In genomic region chr7:39622609-39623311, GRCh38 we compare ENCODE assay signal across 8 cellular contexts.
DNase-seq lines count a peak whose midpoint lies in the region; ATAC-seq and TF ChIP-seq lines count a peak whose summit lies in the region.

No MANE protein-coding gene starts in this region.

- H3K27ac ChIP-seq in BLaER1 treated with 17β-estradiol and CSF1 and Interleukin-3, amounts not matched to agents 10 nM and 100 nM = peak overlapping the region; percentile 88 to 99 (median 93)
- H3K27ac ChIP-seq in coronary artery (peak overlapping the region; percentile 88 to 90), mucosa of rectum (ENCODE audit: low read depth in 2 of 2, low read length in 2 of 2) (peak overlapping the region; percentile 86 to 88)

- H3K4me2 ChIP-seq in BLaER1 treated with 17β-estradiol and CSF1 and Interleukin-3, amounts not matched to agents 10 nM and 100 nM = peak overlapping the region; percentile 77 to 99 (median 96)

- peaks cover 35 to 64% (median 41%) of the 10 kb centered on the region in 10 experiments for H3K4me1 ChIP-seq in BLaER1 treated with 17β-estradiol and CSF1 and Interleukin-3, amounts not matched to agents 10 nM and 100 nM
- peaks cover 10 to 15% of the 10 kb centered on the region in 2 donors for H3K4me1 ChIP-seq in mucosa of rectum (ENCODE audit: control insufficient read depth in 2 of 2, insufficient read depth in 2 of 2, low read length in 2 of 2)

- no peaks in the 10 kb centered on the region for H3K27me3 ChIP-seq in BLaER1 treated with 17β-estradiol and CSF1 and Interleukin-3, amounts not matched to agents 10 nM and 100 nM
- H3K27me3 ChIP-seq in mucosa of rectum (ENCODE audit: control insufficient read depth in 2 of 2, insufficient read depth in 2 of 2, low read length in 2 of 2) = no peaks in the 10 kb centered on the region

- H3K9me3 ChIP-seq in BLaER1 treated with 17β-estradiol and CSF1 and Interleukin-3, amounts not matched to agents 10 nM and 100 nM (replicated peaks in 1 of 11) = no peaks in the 10 kb centered on the region
- H3K9me3 ChIP-seq in mucosa of rectum (ENCODE audit: control insufficient read depth in 2 of 2, low read length in 2 of 2) = no peaks in the 10 kb centered on the region

- H4K20me1 ChIP-seq in BLaER1 treated with 17β-estradiol and CSF1 and Interleukin-3, amounts not matched to agents 10 nM and 100 nM = peaks cover 0 to 35% (median 24%) of the 10 kb centered on the region in 11 experiments; a peak in 12 of 22 replicates

- no peak for TF ChIP-seq POLR2A in NB4 (IDR thresholded peaks at IDR 0.05; ENCODE audit: extremely low read depth, insufficient read length)

- H3K9ac ChIP-seq in BLaER1 treated with 17β-estradiol and CSF1 and Interleukin-3, amounts not matched to agents 10 nM and 100 nM = peak overlapping the region; percentile 85 to 99 (median 93)
- peak overlapping the region; percentile 86 for H3K9ac ChIP-seq in mucosa of rectum (ENCODE audit: low read depth in 1 of 2, low read length in 2 of 2)

- H3K4me3 ChIP-seq in BLaER1 treated with 17β-estradiol and CSF1 and Interleukin-3, amounts not matched to agents 10 nM and 100 nM = peak overlapping the region; percentile 84 to 99 (median 93)
- H3K4me3 ChIP-seq in NB4 (ENCODE audit: low read depth, low read length) (peak overlapping the region; percentile 76), coronary artery (peak overlapping the region; percentile 98), mucosa of rectum (ENCODE audit: low read length in 2 of 2) (peak overlapping the region; percentile 83 to 88)

- peak; percentile 20 for ATAC-seq in GM21529 (IDR thresholded peaks at IDR 0.05; ENCODE audit: unreplicated experiment)
- no peak for ATAC-seq in HG02678 (IDR thresholded peaks at IDR 0.05; ENCODE audit: unreplicated experiment)

- H3K36me3 ChIP-seq in BLaER1 treated with 17β-estradiol and CSF1 and Interleukin-3, amounts not matched to agents 10 nM and 100 nM = peaks cover 0 to 8% (median 0%) of the 10 kb centered on the region in 11 experiments; a peak in 4 of 22 replicates
- H3K36me3 ChIP-seq in mucosa of rectum (ENCODE audit: control insufficient read depth in 2 of 2, insufficient read depth in 2 of 2, low read length in 2 of 2) = no peaks in the 10 kb centered on the region

- no peak for DNase-seq in NB4 (ENCODE audit: low read depth)
- DNase-seq in coronary artery (ENCODE audit: low spot score) = no peak
- DNase-seq in GM19238 (ENCODE audit: insufficient read length, low spot score) = no peak
- no peak for DNase-seq in dedifferentiated amniotic fluid mesenchymal stem cell (ENCODE audit: extremely low spot score)

- TF ChIP-seq CTCF in NB4 (IDR thresholded peaks at IDR 0.05; ENCODE audit: low read depth, low read length) (no peak), coronary artery (IDR thresholded peaks at IDR 0.05) (no peak)
